1 cellular context compared by ENCODE assay signal in genomic region chr7:22499044-22499443, GRCh38.
TF ChIP-seq lines count a peak whose summit lies in the region.

No MANE protein-coding gene starts in this region.

TF ChIP-seq in SK-N-SH treated with all-trans-retinoic acid at 6 μM for 48 hours, 23 proteins besides CTCF, POLR2A, EP300 and RAD21 (continued from another document):
- no peak for TF ChIP-seq OSR1 (CRISPR knock-in tag; IDR thresholded peaks at IDR 0.05)
